In the genomic region with DNA sequence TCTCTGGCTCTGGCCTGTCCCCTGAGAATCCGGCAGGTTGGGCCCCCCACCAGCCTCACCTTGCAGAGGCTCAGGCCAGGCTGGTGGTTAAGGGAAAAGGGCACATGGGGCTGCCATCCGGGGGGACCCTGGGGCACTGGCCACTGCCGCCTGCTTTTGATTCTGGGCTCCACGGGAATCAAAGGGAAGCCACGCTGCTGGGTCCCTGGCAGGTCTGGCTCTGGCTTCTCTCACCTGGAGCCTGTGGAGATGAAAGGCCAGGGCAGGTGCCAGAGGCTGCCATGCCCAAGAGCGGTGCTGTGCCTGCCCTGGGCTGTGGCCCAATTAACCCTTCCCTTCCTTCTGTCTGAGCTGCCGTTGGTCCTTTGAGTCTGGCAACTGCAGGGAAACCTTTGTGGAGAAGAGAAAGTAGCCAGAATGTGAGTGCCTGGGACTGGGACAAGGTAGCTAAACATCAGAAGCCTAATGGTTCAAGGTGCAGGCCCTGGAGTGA, we compare ENCODE assay signal across 1 cellular context.
TF ChIP-seq lines count a peak whose summit lies in the region.

No MANE protein-coding gene starts in this region.

TF ChIP-seq in GM23338, 12 proteins besides CTCF, POLR2A, EP300 and RAD21 (continued from another document):
- TF ChIP-seq, protein P1, sequence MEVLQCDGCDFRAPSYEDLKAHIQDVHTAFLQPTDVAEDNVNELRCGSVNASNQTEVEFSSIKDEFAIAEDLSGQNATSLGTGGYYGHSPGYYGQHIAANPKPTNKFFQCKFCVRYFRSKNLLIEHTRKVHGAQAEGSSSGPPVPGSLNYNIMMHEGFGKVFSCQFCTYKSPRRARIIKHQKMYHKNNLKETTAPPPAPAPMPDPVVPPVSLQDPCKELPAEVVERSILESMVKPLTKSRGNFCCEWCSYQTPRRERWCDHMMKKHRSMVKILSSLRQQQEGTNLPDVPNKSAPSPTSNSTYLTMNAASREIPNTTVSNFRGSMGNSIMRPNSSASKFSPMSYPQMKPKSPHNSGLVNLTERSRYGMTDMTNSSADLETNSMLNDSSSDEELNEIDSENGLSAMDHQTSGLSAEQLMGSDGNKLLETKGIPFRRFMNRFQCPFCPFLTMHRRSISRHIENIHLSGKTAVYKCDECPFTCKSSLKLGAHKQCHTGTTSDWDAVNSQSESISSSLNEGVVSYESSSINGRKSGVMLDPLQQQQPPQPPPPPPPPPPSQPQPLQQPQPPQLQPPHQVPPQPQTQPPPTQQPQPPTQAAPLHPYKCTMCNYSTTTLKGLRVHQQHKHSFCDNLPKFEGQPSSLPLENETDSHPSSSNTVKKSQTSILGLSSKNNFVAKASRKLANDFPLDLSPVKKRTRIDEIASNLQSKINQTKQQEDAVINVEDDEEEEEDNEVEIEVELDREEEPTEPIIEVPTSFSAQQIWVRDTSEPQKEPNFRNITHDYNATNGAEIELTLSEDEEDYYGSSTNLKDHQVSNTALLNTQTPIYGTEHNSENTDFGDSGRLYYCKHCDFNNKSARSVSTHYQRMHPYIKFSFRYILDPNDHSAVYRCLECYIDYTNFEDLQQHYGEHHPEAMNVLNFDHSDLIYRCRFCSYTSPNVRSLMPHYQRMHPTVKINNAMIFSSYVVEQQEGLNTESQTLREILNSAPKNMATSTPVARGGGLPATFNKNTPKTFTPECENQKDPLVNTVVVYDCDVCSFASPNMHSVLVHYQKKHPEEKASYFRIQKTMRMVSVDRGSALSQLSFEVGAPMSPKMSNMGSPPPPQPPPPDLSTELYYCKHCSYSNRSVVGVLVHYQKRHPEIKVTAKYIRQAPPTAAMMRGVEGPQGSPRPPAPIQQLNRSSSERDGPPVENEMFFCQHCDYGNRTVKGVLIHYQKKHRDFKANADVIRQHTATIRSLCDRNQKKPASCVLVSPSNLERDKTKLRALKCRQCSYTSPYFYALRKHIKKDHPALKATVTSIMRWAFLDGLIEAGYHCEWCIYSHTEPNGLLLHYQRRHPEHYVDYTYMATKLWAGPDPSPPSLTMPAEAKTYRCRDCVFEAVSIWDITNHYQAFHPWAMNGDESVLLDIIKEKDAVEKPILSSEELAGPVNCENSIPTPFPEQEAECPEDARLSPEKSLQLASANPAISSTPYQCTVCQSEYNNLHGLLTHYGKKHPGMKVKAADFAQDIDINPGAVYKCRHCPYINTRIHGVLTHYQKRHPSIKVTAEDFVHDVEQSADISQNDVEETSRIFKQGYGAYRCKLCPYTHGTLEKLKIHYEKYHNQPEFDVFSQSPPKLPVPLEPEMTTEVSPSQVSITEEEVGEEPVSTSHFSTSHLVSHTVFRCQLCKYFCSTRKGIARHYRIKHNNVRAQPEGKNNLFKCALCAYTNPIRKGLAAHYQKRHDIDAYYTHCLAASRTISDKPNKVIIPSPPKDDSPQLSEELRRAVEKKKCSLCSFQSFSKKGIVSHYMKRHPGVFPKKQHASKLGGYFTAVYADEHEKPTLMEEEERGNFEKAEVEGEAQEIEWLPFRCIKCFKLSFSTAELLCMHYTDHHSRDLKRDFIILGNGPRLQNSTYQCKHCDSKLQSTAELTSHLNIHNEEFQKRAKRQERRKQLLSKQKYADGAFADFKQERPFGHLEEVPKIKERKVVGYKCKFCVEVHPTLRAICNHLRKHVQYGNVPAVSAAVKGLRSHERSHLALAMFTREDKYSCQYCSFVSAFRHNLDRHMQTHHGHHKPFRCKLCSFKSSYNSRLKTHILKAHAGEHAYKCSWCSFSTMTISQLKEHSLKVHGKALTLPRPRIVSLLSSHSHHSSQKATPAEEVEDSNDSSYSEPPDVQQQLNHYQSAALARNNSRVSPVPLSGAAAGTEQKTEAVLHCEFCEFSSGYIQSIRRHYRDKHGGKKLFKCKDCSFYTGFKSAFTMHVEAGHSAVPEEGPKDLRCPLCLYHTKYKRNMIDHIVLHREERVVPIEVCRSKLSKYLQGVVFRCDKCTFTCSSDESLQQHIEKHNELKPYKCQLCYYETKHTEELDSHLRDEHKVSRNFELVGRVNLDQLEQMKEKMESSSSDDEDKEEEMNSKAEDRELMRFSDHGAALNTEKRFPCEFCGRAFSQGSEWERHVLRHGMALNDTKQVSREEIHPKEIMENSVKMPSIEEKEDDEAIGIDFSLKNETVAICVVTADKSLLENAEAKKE (CRISPR knock-in tag; IDR thresholded peaks at IDR 0.05), result no peak
- TF ChIP-seq STAT1 (IDR thresholded peaks at IDR 0.05; ENCODE audit: unreplicated experiment) (no peak), EZH2phosphoT487 (IDR thresholded peaks at IDR 0.05; ENCODE audit: unreplicated experiment) (no peak), POLR2AphosphoS5 (IDR thresholded peaks at IDR 0.05; ENCODE audit: low read depth) (no peak), EZH2 (IDR thresholded peaks at IDR 0.05; ENCODE audit: low read depth, unreplicated experiment) (no peak), ZNF331 (CRISPR knock-in tag; IDR thresholded peaks at IDR 0.05; ENCODE audit: low read depth) (no peak)
